ENCODE assay signal across 29 cellular contexts in genomic region chr5:184461-184860, GRCh38. TPM values are rescaled to one million over a fixed set of nuclear protein-coding genes. Genes with fewer than 3 reads are reported as not detected.
"Had no signal": no experiment of that assay in that cellular context is flagged by ENCODE, and none has a peak within 500 bp of the region (broad histone marks: within the 10 kb centered on the region; RNA-seq: fewer than 3 reads in every experiment).

No MANE protein-coding gene starts in this region.

- H3K36me3 ChIP-seq: gastrocnemius medialis, spleen, thoracic aorta, upper lobe of left lung had no signal

- H3K27me3 ChIP-seq: upper lobe of left lung had no signal

- H3K36me3 Mint-ChIP-seq: activated naive CD8-positive, alpha-beta T cell treated with anti-CD3 and anti-CD28 coated beads for 36 hours; memory B cell had no signal

- H3K9me3 ChIP-seq: gastrocnemius medialis, spleen, thoracic aorta, upper lobe of left lung had no signal

- H3K27ac Mint-ChIP-seq: activated B cell treated with CpG ODN at 0.5 μM for 24 hours; activated CD4-positive, alpha-beta T cell treated with anti-CD3 and anti-CD28 coated beads for 36 hours; activated naive CD8-positive, alpha-beta T cell treated with anti-CD3 and anti-CD28 coated beads for 36 hours; activated T-cell treated with anti-CD3 and anti-CD28 coated beads, Interleukin-2, amount 50 U/mL, for 24 hours; activated T-helper 2 cell treated with anti-CD3 and anti-CD28 coated beads, Interferon-gamma antibody, Interleukin-2, Interleukin-4, amounts not matched to agents 10 μg/mL and 5 μg/mL and 100 μg/mL, durations not matched to agents 14 hours and 24 hours and 36 hours; memory B cell had no signal

- H3K27ac ChIP-seq: gastrocnemius medialis, spleen, thoracic aorta, upper lobe of left lung had no signal

- H3K27me3 Mint-ChIP-seq: activated CD4-positive, alpha-beta T cell treated with anti-CD3 and anti-CD28 coated beads for 36 hours; activated naive CD8-positive, alpha-beta T cell treated with anti-CD3 and anti-CD28 coated beads for 36 hours had no signal

- DNase-seq: activated B cell treated with CpG ODN at 0.5 μM for 24 hours; activated CD4-positive, alpha-beta T cell treated with anti-CD3 and anti-CD28 coated beads for 36 hours; activated CD4-positive, alpha-beta T cell treated with anti-CD3 and anti-CD28 coated beads, Interleukin-2, amount 50 U/mL, for 4 hours; activated CD8-positive, alpha-beta memory T cell treated with anti-CD3 and anti-CD28 coated beads for 24 hours; activated CD8-positive, alpha-beta memory T cell treated with anti-CD3 and anti-CD28 coated beads, Interleukin-2, amount 50 U/mL, for 4 hours; activated naive CD4-positive, alpha-beta T cell treated with Interleukin-2 at 50 U/mL for 16 hours; activated naive CD8-positive, alpha-beta T cell treated with anti-CD3 and anti-CD28 coated beads for 36 hours; activated T-cell treated with anti-CD3 and anti-CD28 coated beads, Interleukin-2, amount 50 U/mL, for 24 hours; amniotic stem cell; cerebellar nuclear complex; cortex of kidney; erythroblast; gastrocnemius medialis; hypothalamus; left colon; occipital lobe; retina; stimulated activated CD4-positive, alpha-beta T cell treated with anti-CD3 and anti-CD28 coated beads, Interleukin-4, amount 100 ng/mL, for 1 hour; stimulated activated naive CD4-positive, alpha-beta T cell treated with Interleukin-2 at 50 U/mL for 16 hours; T-helper 9 cell had no signal

- H3K4me3 ChIP-seq: gastrocnemius medialis, spleen, thoracic aorta, upper lobe of left lung had no signal

- H3K9me3 Mint-ChIP-seq: activated B cell treated with CpG ODN at 0.5 μM for 24 hours; activated naive CD8-positive, alpha-beta T cell treated with anti-CD3 and anti-CD28 coated beads for 36 hours; activated T-cell treated with anti-CD3 and anti-CD28 coated beads, Interleukin-2, amount 50 U/mL, for 24 hours; activated T-helper 2 cell treated with anti-CD3 and anti-CD28 coated beads, Interferon-gamma antibody, Interleukin-2, Interleukin-4, amounts not matched to agents 10 μg/mL and 5 μg/mL and 100 μg/mL, durations not matched to agents 14 hours and 24 hours and 36 hours; memory B cell; neural crest cell had no signal

- ATAC-seq: activated CD4-positive, alpha-beta T cell treated with anti-CD3 and anti-CD28 coated beads for 36 hours; gastrocnemius medialis; left colon had no signal

- H3K4me3 Mint-ChIP-seq: activated B cell treated with CpG ODN at 0.5 μM for 24 hours; activated CD4-positive, alpha-beta T cell treated with anti-CD3 and anti-CD28 coated beads for 36 hours; activated naive CD8-positive, alpha-beta T cell treated with anti-CD3 and anti-CD28 coated beads for 36 hours; activated T-cell treated with anti-CD3 and anti-CD28 coated beads, Interleukin-2, amount 50 U/mL, for 24 hours; memory B cell; neural crest cell had no signal

RNA-seq across cellular contexts. Expression of gene LRRC14B, which starts 6.8 kb away (rescaled TPM):
- total RNA-seq: activated B cell treated with CpG ODN at 0.5 μM for 24 hours; activated T-helper 2 cell treated with anti-CD3 and anti-CD28 coated beads, Interferon-gamma antibody, Interleukin-2, Interleukin-4, amounts not matched to agents 10 μg/mL and 5 μg/mL and 100 μg/mL, durations not matched to agents 14 hours and 24 hours and 36 hours; left colon; lower leg skin; neural crest cell; occipital lobe; posterior vena cava; spleen; T-helper 1 cell treated with Interleukin-12 subunit alpha and Interleukin-12 subunit beta and Interleukin-4 antibody, amounts not matched to agents 30 ng/mL and 1 ng/mL, for 36 hours; thoracic aorta; upper lobe of left lung had no signal
